12 cellular contexts compared by ENCODE assay signal in the genomic region with DNA sequence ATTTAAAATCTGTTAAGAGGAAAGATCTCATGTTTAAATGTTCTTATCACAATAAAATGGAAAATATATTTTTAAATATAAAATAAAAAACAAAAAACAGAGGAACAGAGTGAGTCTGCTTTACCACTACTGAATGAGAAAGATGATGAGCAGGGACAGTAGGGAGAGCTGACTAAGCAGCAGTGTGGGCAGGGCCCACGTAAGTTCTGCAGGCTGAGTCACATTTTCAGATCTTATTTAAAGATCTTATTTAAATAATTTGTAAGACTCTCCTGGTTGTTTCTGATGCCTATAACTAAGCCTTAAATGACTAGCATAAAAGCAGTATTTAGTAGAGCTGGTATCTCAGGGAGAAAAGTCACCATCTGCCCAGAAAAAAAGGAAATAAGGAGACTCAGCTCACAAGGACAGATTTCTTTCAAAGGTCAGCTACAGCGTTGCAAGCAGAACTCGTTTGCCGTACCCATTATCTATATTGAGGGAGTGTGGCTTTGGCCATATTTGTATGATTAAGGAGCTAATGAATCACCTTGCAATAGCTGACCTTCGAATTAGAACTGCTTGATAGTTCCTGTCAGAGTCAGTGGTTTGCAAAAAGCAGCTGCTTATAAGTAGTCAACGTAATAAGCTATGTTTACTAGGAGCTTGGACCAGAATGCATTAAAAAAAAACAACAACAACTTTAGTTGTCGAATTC.
A peak's percentile ranks its signal among the peaks of the same experiment; 100 is the strongest.
DNase-seq lines count a peak whose midpoint lies in the region; ATAC-seq, FAIRE-seq and TF ChIP-seq lines count a peak whose summit lies in the region.
"Had no signal": no experiment of that assay in that cellular context is flagged by ENCODE, and none has a peak within 500 bp of the region (broad histone marks: within the 10 kb centered on the region; RNA-seq: fewer than 3 reads in every experiment).

No MANE protein-coding gene starts in this region.

- ATAC-seq in GM18520 (IDR thresholded peaks at IDR 0.05; ENCODE audit: unreplicated experiment) (peak; percentile 76), GM21825 (IDR thresholded peaks at IDR 0.05; ENCODE audit: unreplicated experiment) (peak; percentile 59), foreskin keratinocyte (peak; percentile 97), HG03175 (IDR thresholded peaks at IDR 0.05; ENCODE audit: unreplicated experiment) (no peak), gastroesophageal sphincter (no peak)
- no peak for ATAC-seq in naive thymus-derived CD8-positive, alpha-beta T cell

- WGBS in gastroesophageal sphincter (ENCODE audit: low coverage in 1 of 2), 2 donors = 45 to 58% methylated on average over 6 to 7 of the region's 7 CpGs

- no peaks in the 10 kb centered on the region for H3K9me3 Mint-ChIP-seq in naive thymus-derived CD8-positive, alpha-beta T cell
- H3K9me3 Mint-ChIP-seq: activated naive CD4-positive, alpha-beta T cell treated with anti-CD3 and anti-CD28 coated beads for 36 hours had no signal

- H3K36me3 Mint-ChIP-seq in naive thymus-derived CD8-positive, alpha-beta T cell = no peaks in the 10 kb centered on the region

- TF ChIP-seq EP300 in gastroesophageal sphincter (IDR thresholded peaks at IDR 0.05) = no peak

- peak; percentile 13 for DNase-seq in MG63
- DNase-seq in foreskin keratinocyte = peak in 1 of 2 donors; percentile 47
- no peak for DNase-seq in frontal cortex (ENCODE audit: low spot score in 2 of 2)
- DNase-seq in naive thymus-derived CD8-positive, alpha-beta T cell = no peak
- DNase-seq: activated naive CD4-positive, alpha-beta T cell treated with anti-CD3 and anti-CD28 coated beads for 36 hours; GF-D8; GOT3; SW 1271 had no signal

- H3K27ac ChIP-seq in foreskin keratinocyte = no peak overlapping the region
- no peak overlapping the region for H3K27ac ChIP-seq in gastroesophageal sphincter

- H3K4me3 ChIP-seq in MG63 = no peak overlapping the region
- no peak overlapping the region for H3K4me3 ChIP-seq in gastroesophageal sphincter

- TF ChIP-seq CTCF in foreskin keratinocyte (conservative IDR thresholded peaks at IDR 0.05) (no peak), gastroesophageal sphincter (IDR thresholded peaks at IDR 0.05) (no peak)

- no peaks in the 10 kb centered on the region for H3K9me3 ChIP-seq in MG63
- no peaks in the 10 kb centered on the region for H3K9me3 ChIP-seq in gastroesophageal sphincter

- peaks cover 0 to 14% (median 5%) of the 10 kb centered on the region in 5 donors for H3K27me3 Mint-ChIP-seq in naive thymus-derived CD8-positive, alpha-beta T cell

- FAIRE-seq in frontal cortex (lab: Jason Lieb, UNC) = no peak

- TF ChIP-seq POLR2A in gastroesophageal sphincter (IDR thresholded peaks at IDR 0.05) = no peak

- H3K36me3 ChIP-seq in MG63 (no peaks in the 10 kb centered on the region), gastroesophageal sphincter (no peaks in the 10 kb centered on the region)

- H3K4me1 ChIP-seq in foreskin keratinocyte (peaks cover 6% of the 10 kb centered on the region), gastroesophageal sphincter (peaks cover 0 to 3% (median 0%) of the 10 kb centered on the region in 3 donors)

- H3K4me1 Mint-ChIP-seq in naive thymus-derived CD8-positive, alpha-beta T cell = no peaks in the 10 kb centered on the region

- no peak overlapping the region for H3K27ac Mint-ChIP-seq in naive thymus-derived CD8-positive, alpha-beta T cell
- H3K27ac Mint-ChIP-seq: activated naive CD4-positive, alpha-beta T cell treated with anti-CD3 and anti-CD28 coated beads for 36 hours had no signal

- H3K27me3 ChIP-seq in MG63 (no peaks in the 10 kb centered on the region), foreskin keratinocyte (no peaks in the 10 kb centered on the region), gastroesophageal sphincter (no peaks in the 10 kb centered on the region)

- H3K4me3 Mint-ChIP-seq in naive thymus-derived CD8-positive, alpha-beta T cell = no peak overlapping the region
- H3K4me3 Mint-ChIP-seq: activated naive CD4-positive, alpha-beta T cell treated with anti-CD3 and anti-CD28 coated beads for 36 hours had no signal

- POLR2A ChIA-PET in naive thymus-derived CD8-positive, alpha-beta T cell (lab: Charles Lee) = no interaction called here

Comparison
In these comparisons a context has a peak if more than half of its experiments do, and no peak if none do; other contexts are left out.
1. ATAC-seq: peak in GM18520 (single experiment), GM21825 (single experiment) and foreskin keratinocyte (single experiment); none in HG03175 (single experiment), gastroesophageal sphincter (single experiment) and naive thymus-derived CD8-positive, alpha-beta T cell (0 of 2).